11 cellular contexts compared by ENCODE assay signal in genomic region chr6:131597448-131597847, GRCh38. TPM values are rescaled to one million over a fixed set of nuclear protein-coding genes. Genes with fewer than 3 reads are reported as not detected.
DNase-seq lines count a peak whose midpoint lies in the region; ATAC-seq, FAIRE-seq and TF ChIP-seq lines count a peak whose summit lies in the region.
"Had no signal": no experiment of that assay in that cellular context is flagged by ENCODE, and none has a peak within 500 bp of the region (broad histone marks: within the 10 kb centered on the region; RNA-seq: fewer than 3 reads in every experiment).

No MANE protein-coding gene starts in this region.

- TF ChIP-seq CTCF in BJ (IDR thresholded peaks at IDR 0.05; ENCODE audit: insufficient read depth, low read depth, low read length) = peak; percentile 21; the same call in 1 of the 2 replicates
- TF ChIP-seq CTCF in VCaP (conservative IDR thresholded peaks at IDR 0.05) = peak; percentile 77
- peak; percentile 21 for TF ChIP-seq CTCF in kidney (IDR thresholded peaks at IDR 0.05; ENCODE audit: borderline replicate concordance, extremely low read depth, insufficient read depth)

- no peaks in the 10 kb centered on the region for H3K27me3 Mint-ChIP-seq in activated CD4-positive, alpha-beta T cell treated with anti-CD3 and anti-CD28 coated beads for 36 hours
- H3K27me3 Mint-ChIP-seq: activated naive CD8-positive, alpha-beta T cell treated with anti-CD3 and anti-CD28 coated beads, Interleukin-2, amount 10 ng/mL, durations not matched to agents 7 days and 5 days had no signal

- H3K4me1 Mint-ChIP-seq in activated CD4-positive, alpha-beta T cell treated with anti-CD3 and anti-CD28 coated beads for 36 hours = no peaks in the 10 kb centered on the region
- H3K4me1 Mint-ChIP-seq: activated naive CD8-positive, alpha-beta T cell treated with anti-CD3 and anti-CD28 coated beads, Interleukin-2, amount 10 ng/mL, durations not matched to agents 7 days and 5 days had no signal

- POLR2A ChIA-PET in BJ (lab: Charles Lee) = interaction anchor here (0.6 kb wide), 1 partner anchor 10 kb away, joined by 18 read pairs; no protein-coding TSS in a partner anchor
- POLR2A ChIA-PET in HEK293T (lab: Yijun Ruan, JAX) = no interaction called here
- POLR2A ChIA-PET in activated CD4-positive, alpha-beta T cell treated with anti-CD3 and anti-CD28 coated beads for 36 hours (lab: Charles Lee) = no interaction called here

- H3K27ac Mint-ChIP-seq in activated CD4-positive, alpha-beta T cell treated with anti-CD3 and anti-CD28 coated beads for 36 hours = no peak overlapping the region
- H3K27ac Mint-ChIP-seq: activated naive CD8-positive, alpha-beta T cell treated with anti-CD3 and anti-CD28 coated beads, Interleukin-2, amount 10 ng/mL, durations not matched to agents 7 days and 5 days had no signal

- H3K36me3 Mint-ChIP-seq in activated CD4-positive, alpha-beta T cell treated with anti-CD3 and anti-CD28 coated beads for 36 hours (ENCODE audit: low read depth) = peaks cover 43% of the 10 kb centered on the region

- no peaks in the 10 kb centered on the region for H3K9me3 Mint-ChIP-seq in activated CD4-positive, alpha-beta T cell treated with anti-CD3 and anti-CD28 coated beads for 36 hours (ENCODE audit: low read depth)
- H3K9me3 Mint-ChIP-seq: activated naive CD8-positive, alpha-beta T cell treated with anti-CD3 and anti-CD28 coated beads, Interleukin-2, amount 10 ng/mL, durations not matched to agents 7 days and 5 days had no signal

- H3K27me3 ChIP-seq in BJ (ENCODE audit: control insufficient read depth, insufficient read depth, low read length) = no peaks in the 10 kb centered on the region
- H3K27me3 ChIP-seq: right atrium auricular region had no signal

- DNase-seq in BJ (ENCODE audit: low read depth) (no peak), HEK293T (ENCODE audit: extremely low spot score) (peak; percentile 14), kidney (no peak)
- no peak for DNase-seq in activated effector memory CD4-positive, alpha-beta T cell treated with anti-CD3 and anti-CD28 coated beads, Interleukin-2, amount 50 U/mL, for 16 hours
- no peak for DNase-seq in stimulated activated CD4-positive, alpha-beta T cell treated with anti-CD3 and anti-CD28 coated beads, Interleukin-15, amount 100 ng/mL, for 24 hours
- no peak for DNase-seq in activated CD4-positive, alpha-beta T cell treated with anti-CD3 and anti-CD28 coated beads for 36 hours
- DNase-seq: activated naive CD8-positive, alpha-beta T cell treated with anti-CD3 and anti-CD28 coated beads, Interleukin-2, amount 10 ng/mL, durations not matched to agents 7 days and 5 days; NCI-H1092 had no signal

- intact Hi-C loops in kidney (cut with DNase I) = no loop called here
- intact Hi-C loops in activated CD4-positive, alpha-beta T cell treated with anti-CD3 and anti-CD28 coated beads for 36 hours (cut with DNase I, micrococcal nuclease) = no loop called here

- peaks cover 3% of the 10 kb centered on the region; the same call in 1 of the 2 replicates for H3K36me3 ChIP-seq in BJ (ENCODE audit: control insufficient read depth, insufficient read depth, low read length)
- peaks cover 36 to 70% of the 10 kb centered on the region in 2 donors for H3K36me3 ChIP-seq in kidney (ENCODE audit: control insufficient read depth in 1 of 2, insufficient read depth in 2 of 2, low read length in 2 of 2)

- H3K4me3 Mint-ChIP-seq in activated CD4-positive, alpha-beta T cell treated with anti-CD3 and anti-CD28 coated beads for 36 hours = no peak overlapping the region
- H3K4me3 Mint-ChIP-seq: activated naive CD8-positive, alpha-beta T cell treated with anti-CD3 and anti-CD28 coated beads, Interleukin-2, amount 10 ng/mL, durations not matched to agents 7 days and 5 days had no signal

- H3K4me3 ChIP-seq in BJ (ENCODE audit: low read depth, low read length) (no peak overlapping the region), kidney (ENCODE audit: low read length in 2 of 2) (no peak overlapping the region)
- H3K4me3 ChIP-seq: right atrium auricular region had no signal

- no peak for ATAC-seq in GM19324 (IDR thresholded peaks at IDR 0.05; ENCODE audit: low FRiP score, unreplicated experiment)
- no peak for ATAC-seq in activated CD4-positive, alpha-beta T cell treated with anti-CD3 and anti-CD28 coated beads for 36 hours

- CTCF ChIA-PET in BJ (lab: Yijun Ruan, JAX) = no interaction called here
- CTCF ChIA-PET in HEK293T (lab: Yijun Ruan, JAX) = interaction anchor here (1.1 kb wide), 1 partner anchor 31 kb away, joined by 4 read pairs; the partner anchor contains the start of gene MED23
- CTCF ChIA-PET in activated CD4-positive, alpha-beta T cell treated with anti-CD3 and anti-CD28 coated beads for 36 hours (lab: Charles Lee) = interaction anchor here (0.9 to 1.2 kb wide), 2 partner anchors 24 to 30 kb away, joined by 3 to 5 read pairs; partner anchors contain the start of gene MED23

- no peaks in the 10 kb centered on the region for H3K4me1 ChIP-seq in kidney (ENCODE audit: control insufficient read depth in 1 of 2, insufficient read depth in 1 of 2, low read depth in 1 of 2, low read length in 2 of 2)
- H3K4me1 ChIP-seq: right atrium auricular region had no signal

- FAIRE-seq in kidney (lab: Jason Lieb, UNC) = no peak

- no peaks in the 10 kb centered on the region for H3K9me3 ChIP-seq in kidney (ENCODE audit: control insufficient read depth in 1 of 2, low read length in 2 of 2)
- H3K9me3 ChIP-seq: right atrium auricular region had no signal

- H3K9ac ChIP-seq in kidney (ENCODE audit: low read length in 2 of 2) = no peak overlapping the region

- H3K27ac ChIP-seq in VCaP = no peak overlapping the region
- H3K27ac ChIP-seq in kidney (ENCODE audit: low read depth in 2 of 2, low read length in 2 of 2) = no peak overlapping the region
- H3K27ac ChIP-seq: right atrium auricular region had no signal

TF ChIP-seq in HEK293T, 16 proteins besides CTCF, POLR2A, EP300 and RAD21:
- TF ChIP-seq SUZ12 (IDR thresholded peaks at IDR 0.05) (no peak), ELF4 (IDR thresholded peaks at IDR 0.05) (no peak), BHLHE40 (IDR thresholded peaks at IDR 0.05; ENCODE audit: borderline replicate concordance) (no peak), HDGF (IDR thresholded peaks at IDR 0.05; ENCODE audit: borderline replicate concordance) (no peak), SP1 (IDR thresholded peaks at IDR 0.05) (no peak), TARDBP (IDR thresholded peaks at IDR 0.05) (no peak), FOXM1 (IDR thresholded peaks at IDR 0.05; ENCODE audit: borderline replicate concordance) (no peak), PKNOX1 (IDR thresholded peaks at IDR 0.05) (no peak), CTBP1 (IDR thresholded peaks at IDR 0.05; ENCODE audit: borderline replicate concordance) (no peak), ZNF384 (IDR thresholded peaks at IDR 0.05) (no peak), LEF1 (IDR thresholded peaks at IDR 0.05; ENCODE audit: borderline replicate concordance) (no peak), ARNT (IDR thresholded peaks at IDR 0.05) (no peak), FOXA1 (IDR thresholded peaks at IDR 0.05) (no peak), L3MBTL2 (conservative IDR thresholded peaks at IDR 0.05) (no peak), NFRKB (IDR thresholded peaks at IDR 0.05) (no peak), FOXK2 (IDR thresholded peaks at IDR 0.05) (no peak)

RNA-seq across cellular contexts. Expression of gene ARG1, which starts 24.4 kb away (rescaled TPM):
- polyA plus RNA-seq in BJ (2011; rRNA removed) (not detected in 2 replicates), kidney (ENCODE audit: insufficient read depth, low read depth, low replicate concordance) (not detected)
- polyA minus RNA-seq in BJ (2011; rRNA and poly(A)+ RNA removed) = not detected in 2 replicates
- not detected for total RNA-seq in kidney
- total RNA-seq in activated CD4-positive, alpha-beta T cell treated with anti-CD3 and anti-CD28 coated beads for 36 hours = not detected
- total RNA-seq: activated naive CD8-positive, alpha-beta T cell treated with anti-CD3 and anti-CD28 coated beads, Interleukin-2, amount 10 ng/mL, durations not matched to agents 7 days and 5 days had no signal

RNA-seq across cellular contexts. Expression of gene MED23, which starts 30.6 kb away (rescaled TPM):
- polyA plus RNA-seq in BJ (2011; rRNA removed) (16.5 and 28.5 TPM in 2 replicates), kidney (ENCODE audit: insufficient read depth, low read depth, low replicate concordance) (7.7 TPM)
- 17.3 and 22.8 TPM in 2 replicates for polyA minus RNA-seq in BJ (2011; rRNA and poly(A)+ RNA removed)
- 27.4 TPM for total RNA-seq in kidney
- total RNA-seq in activated CD4-positive, alpha-beta T cell treated with anti-CD3 and anti-CD28 coated beads for 36 hours = 10 to 100 TPM; 23.9 to 26.0 TPM

RNA-seq across cellular contexts. Expression of gene ENPP3, which starts 39.7 kb away (rescaled TPM):
- polyA plus RNA-seq in BJ (2011; rRNA removed) (0.02 TPM in 1 of 2 replicates, not detected in the other), kidney (ENCODE audit: insufficient read depth, low read depth, low replicate concordance) (2.5 TPM)
- polyA minus RNA-seq in BJ (2011; rRNA and poly(A)+ RNA removed) = not detected in 2 replicates
- total RNA-seq in kidney = 2.0 TPM
- under 1 TPM; 0.57 to 0.58 TPM for total RNA-seq in activated CD4-positive, alpha-beta T cell treated with anti-CD3 and anti-CD28 coated beads for 36 hours

Comparison
In these comparisons a context has a peak if more than half of its experiments do, and no peak if none do; other contexts are left out.
1. CTCF ChIP-seq: peak in every context shown above with its lines; median percentile 77 in VCaP; 21 in BJ; 21 in kidney.